In genomic region chr9:89179920-89180667, GRCh38 we compare ENCODE assay signal across 8 cellular contexts. TPM values are rescaled to one million over a fixed set of nuclear protein-coding genes. Genes with fewer than 3 reads are reported as not detected.
DNase-seq lines count a peak whose midpoint lies in the region; ATAC-seq and TF ChIP-seq lines count a peak whose summit lies in the region.

No MANE protein-coding gene starts in this region.

- H3K36me3 ChIP-seq in DOHH2 (ENCODE audit: control insufficient read depth, low read length) (no peaks in the 10 kb centered on the region), heart left ventricle (no peaks in the 10 kb centered on the region), upper lobe of left lung (no peaks in the 10 kb centered on the region)

- no peak for TF ChIP-seq EP300 in upper lobe of left lung (IDR thresholded peaks at IDR 0.05)

- H4K20me1 ChIP-seq in DOHH2 (ENCODE audit: control insufficient read depth, insufficient read depth, low read depth, low read length): no peaks in the 10 kb centered on the region

- peak in 1 of 2 donors; percentile 61 for TF ChIP-seq POLR2A in heart left ventricle (IDR thresholded peaks at IDR 0.05)
- TF ChIP-seq POLR2A in upper lobe of left lung (IDR thresholded peaks at IDR 0.05): peak in 2 of 4 donors; percentile 36 to 80

- no peaks in the 10 kb centered on the region for H3F3A ChIP-seq in DOHH2 (ENCODE audit: control insufficient read depth, insufficient read depth)

- H3K4me2 ChIP-seq in DOHH2 (ENCODE audit: low read length): peak overlapping the region; percentile 45; the same call in 1 of the 2 replicates

- H3K4me3 ChIP-seq in DOHH2 (ENCODE audit: low read length) (peak overlapping the region; percentile 28; the same call in 1 of the 2 replicates), LNCaP clone FGC (ENCODE audit: low read depth, low read length) (peak overlapping the region; percentile 53), heart left ventricle (peak overlapping the region; percentile 24 to 62 (median 48)), upper lobe of left lung (peak overlapping the region; percentile 25 to 59 (median 38))

- H3K27ac ChIP-seq in DOHH2 (ENCODE audit: low read depth, low read length) (no peak overlapping the region), heart left ventricle (peak overlapping the region in 11 of 12 donors; percentile 51 to 79 (median 69)), upper lobe of left lung (peak overlapping the region; percentile 81 to 88 (median 86))

- H3K27me3 ChIP-seq in DOHH2 (ENCODE audit: control insufficient read depth, low read length) (peaks cover 28% of the 10 kb centered on the region), heart left ventricle (peaks cover 5 to 49% (median 29%) of the 10 kb centered on the region in 9 donors), upper lobe of left lung (peaks cover 0 to 10% (median 5%) of the 10 kb centered on the region in 4 donors)

- TF ChIP-seq CTCF in DOHH2 (IDR thresholded peaks at IDR 0.05; ENCODE audit: low read depth, low read length, poor library complexity, severe bottlenecking): no peak
- TF ChIP-seq CTCF in LNCaP clone FGC (IDR thresholded peaks at IDR 0.05; ENCODE audit: control insufficient read depth, extremely low read depth, insufficient read depth): no peak
- no peak for TF ChIP-seq CTCF in heart left ventricle (IDR thresholded peaks at IDR 0.05)
- no peak for TF ChIP-seq CTCF in upper lobe of left lung (IDR thresholded peaks at IDR 0.05)

- peak; percentile 95 to 97 (median 96) for ATAC-seq in heart left ventricle
- ATAC-seq in upper lobe of left lung (ENCODE audit: low FRiP score in 2 of 2): peak; percentile 89 to 91
- ATAC-seq in HG03135 (IDR thresholded peaks at IDR 0.05; ENCODE audit: unreplicated experiment): no peak

- 0 to 1% (median 1%) methylated on average over 27 to 33 of the region's 33 CpGs for WGBS in heart left ventricle, 4 donors
- WGBS in upper lobe of left lung, 2 donors: 1% methylated on average over 22 to 33 of the region's 33 CpGs

- H3K9me3 ChIP-seq in DOHH2 (ENCODE audit: control insufficient read depth, insufficient read depth, low read length) (no peaks in the 10 kb centered on the region), heart left ventricle (no peaks in the 10 kb centered on the region), upper lobe of left lung (no peaks in the 10 kb centered on the region)

- no peaks in the 10 kb centered on the region for H3K79me2 ChIP-seq in DOHH2 (ENCODE audit: control insufficient read depth, low read length)

- intact Hi-C loops in heart left ventricle (cut with DNase I): loop anchor here in 3 of 10 donors (10.0 kb wide), 4 partner anchors 95 to 585 kb away; partner anchors contain the start of genes CKS2 (in 1 of the 3) and SECISBP2 (in 1 of the 3)

- H3K4me1 ChIP-seq in DOHH2 (ENCODE audit: control insufficient read depth, low read length) (peaks cover 7% of the 10 kb centered on the region; the same call in 1 of the 2 replicates), heart left ventricle (peaks cover 0 to 39% (median 22%) of the 10 kb centered on the region in 12 donors), upper lobe of left lung (peaks cover 21 to 30% (median 26%) of the 10 kb centered on the region in 4 donors)

- no peaks in the 10 kb centered on the region for H3K9me2 ChIP-seq in DOHH2 (replicated peaks; ENCODE audit: control insufficient read depth, low read length)

- DNase-seq in LNCaP clone FGC (ENCODE audit: low read depth) (peak; percentile 92), RPMI7951 (ENCODE audit: low read depth) (peak; percentile 96), anterior cingulate cortex (lab: John Stamatoyannopoulos, UW) (peak; percentile 44 to 95 (median 87)), heart left ventricle (peak; percentile 83 to 93 (median 91)), occipital lobe (lab: John Stamatoyannopoulos, UW) (peak; percentile 91), upper lobe of left lung (peak; percentile 88 to 90)

RNA-seq across cellular contexts. Expression of gene SHC3, which starts 1.5 kb away (rescaled TPM):
- 1.7 and 2.1 TPM in 2 replicates for total RNA-seq in RPMI7951 (2014; rRNA removed; shearing (Covaris generic))
- total RNA-seq in heart left ventricle (1 to 10 TPM in 2 of 9 donors, under 1 TPM in 7; 0.20 to 4.3 (median 0.52) TPM), occipital lobe (51.5 TPM), upper lobe of left lung (10 to 100 TPM; 11.0 to 22.0 (median 14.0) TPM)
- under 1 TPM; 0.30 to 0.68 TPM for polyA plus RNA-seq in heart left ventricle
